8 cellular contexts compared by ENCODE assay signal in the genomic region with DNA sequence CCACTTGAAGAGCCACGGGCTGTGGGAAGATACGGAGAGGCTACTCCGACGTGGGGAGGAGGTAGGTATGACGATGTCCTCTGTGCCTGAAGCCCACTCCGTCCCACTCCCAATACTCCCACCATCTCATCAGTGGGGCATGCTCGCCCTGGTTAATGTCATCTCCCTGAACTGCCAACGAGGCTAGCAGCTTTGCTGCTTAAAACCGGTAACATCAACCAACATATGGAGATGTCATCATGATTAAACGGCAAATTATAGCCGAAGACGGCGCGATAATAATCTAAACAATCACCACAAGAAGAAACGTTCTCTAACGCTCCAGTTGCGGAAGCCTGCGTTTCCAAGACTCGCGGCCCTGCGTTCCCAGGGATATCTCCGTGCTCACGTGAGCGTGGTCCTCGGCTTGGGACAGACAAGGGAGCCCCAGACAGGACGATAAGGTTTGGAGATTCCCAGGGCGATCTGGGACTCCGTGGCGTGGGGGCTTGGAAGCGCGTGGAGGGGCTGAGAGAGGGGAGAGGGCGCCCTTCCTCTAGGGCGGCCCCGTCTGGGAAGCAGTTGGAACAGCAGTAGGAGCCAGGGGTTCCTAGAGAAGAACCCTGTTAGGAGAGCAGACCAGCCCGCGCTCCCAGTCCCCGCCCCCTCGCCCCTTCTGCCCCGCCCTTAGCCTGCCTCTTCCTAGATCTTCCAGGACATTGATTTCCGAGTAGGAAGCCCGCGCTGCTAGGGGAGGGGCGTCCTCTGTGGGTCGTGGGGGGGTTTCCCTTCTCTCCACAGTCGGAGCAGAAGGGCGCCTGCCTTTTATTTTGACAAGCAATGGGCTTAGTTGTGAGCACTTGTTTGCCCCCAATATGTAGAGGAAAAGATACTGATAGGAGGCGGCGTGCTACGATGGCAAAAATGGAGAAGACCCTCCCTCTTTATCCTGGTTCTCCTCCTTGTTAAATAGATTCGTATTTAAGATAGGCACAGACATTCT. TPM values are rescaled to one million over a fixed set of nuclear protein-coding genes. Genes with fewer than 3 reads are reported as not detected.
DNase-seq lines count a peak whose midpoint lies in the region; ATAC-seq, FAIRE-seq and TF ChIP-seq lines count a peak whose summit lies in the region.

No MANE protein-coding gene starts in this region.

- CTCF ChIA-PET in activated naive CD4-positive, alpha-beta T cell treated with anti-CD3 and anti-CD28 coated beads, Interleukin-2, amount 10 ng/mL, durations not matched to agents 7 days and 5 days (lab: Charles Lee), result interaction anchor here (1.2 to 3.2 kb wide), 4 partner anchors 8 to 525 kb away, joined by 4 to 10 read pairs (median 10); a partner anchor contains a TSS
- CTCF ChIA-PET in HepG2 (lab: Yijun Ruan, JAX; ENCODE audit: low intra/inter-chr PET ratio, low total read pairs), result no interaction called here

- H3K9me3 Mint-ChIP-seq in activated naive CD4-positive, alpha-beta T cell treated with anti-CD3 and anti-CD28 coated beads, Interleukin-2, amount 10 ng/mL, durations not matched to agents 7 days and 5 days, result peaks cover 7% of the 10 kb centered on the region

- H3K36me3 Mint-ChIP-seq in activated naive CD4-positive, alpha-beta T cell treated with anti-CD3 and anti-CD28 coated beads, Interleukin-2, amount 10 ng/mL, durations not matched to agents 7 days and 5 days, result peaks cover 44% of the 10 kb centered on the region

- H3K4me1 Mint-ChIP-seq in activated naive CD4-positive, alpha-beta T cell treated with anti-CD3 and anti-CD28 coated beads, Interleukin-2, amount 10 ng/mL, durations not matched to agents 7 days and 5 days, result peaks cover 74% of the 10 kb centered on the region

- no peaks in the 10 kb centered on the region for H3K79me2 ChIP-seq in HepG2 (ENCODE audit: insufficient read depth, low read length)

- peak; percentile 30 for TF ChIP-seq CTCF in choroid plexus epithelial cell (conservative IDR thresholded peaks at IDR 0.05; ENCODE audit: low read depth, low read length)
- peak; percentile 54 for TF ChIP-seq CTCF in HepG2 (CRISPR knock-in tag; IDR thresholded peaks at IDR 0.05)

- H3K27ac ChIP-seq in HepG2 (ENCODE audit: extremely low read length, insufficient read depth, low read length), result no peak overlapping the region

- intact Hi-C loops in HepG2 (cut with micrococcal nuclease; ENCODE audit: unreplicated experiment), result no loop called here

- no peak for TF ChIP-seq RAD21 in HepG2 (CRISPR knock-in tag; IDR thresholded peaks at IDR 0.05)

- H3K4me2 ChIP-seq in HepG2 (ENCODE audit: low read depth, low read length), result peak overlapping the region; percentile 93

- H3K36me3 ChIP-seq in HepG2 (replicated peaks in 1 of 2; ENCODE audit: control insufficient read depth in 1 of 2, insufficient read depth in 2 of 2, low read length in 2 of 2), result no peaks in the 10 kb centered on the region

- in situ Hi-C loops in HepG2 (cut with HindIII; ENCODE audit: extremely low pct_ligation_motif_present, low pct_unique_long_range_greater_than_20kb), result no loop called here

- peak; percentile 59 for DNase-seq in activated naive CD4-positive, alpha-beta T cell treated with anti-CD3 and anti-CD28 coated beads, Interleukin-2, amount 10 ng/mL, durations not matched to agents 7 days and 5 days
- DNase-seq in activated naive CD4-positive, alpha-beta T cell (lab: John Stamatoyannopoulos, UW), result no peak
- DNase-seq in OCI-M1 (lab: John Stamatoyannopoulos, UW) (peak; percentile 26), choroid plexus epithelial cell (ENCODE audit: low read depth) (no peak), HepG2 (ENCODE audit: low spot score) (peak; percentile 39), superior temporal gyrus (ENCODE audit: extremely low spot score) (peak; percentile 24)

- no peak for TF ChIP-seq POLR2A in HepG2 (IDR thresholded peaks at IDR 0.05; ENCODE audit: insufficient read depth in 1 of 2, low read depth in 2 of 2, low read length in 2 of 2)

- H3K9me3 ChIP-seq in HepG2 (ENCODE audit: low read length), result no peaks in the 10 kb centered on the region

- H3K27ac Mint-ChIP-seq in activated naive CD4-positive, alpha-beta T cell treated with anti-CD3 and anti-CD28 coated beads, Interleukin-2, amount 10 ng/mL, durations not matched to agents 7 days and 5 days, result peak overlapping the region; percentile 73

- TF ChIP-seq EP300 in HepG2 (IDR thresholded peaks at IDR 0.05; ENCODE audit: low read depth in 2 of 2, low read length in 2 of 2) (no peak), HepG2 (CRISPR knock-in tag; IDR thresholded peaks at IDR 0.05; ENCODE audit: borderline replicate concordance) (no peak)

- BruUV-seq in HepG2 (replicated peaks; lab: Mats Ljungman, UMichigan), result no TSS peak

- peaks cover 11 to 87% of the 10 kb centered on the region in 2 experiments for H3K27me3 ChIP-seq in HepG2 (ENCODE audit: control insufficient read depth in 1 of 2, insufficient read depth in 2 of 2, low read length in 2 of 2)

- no peak overlapping the region; the same call in 1 of the 2 replicates for H3K9ac ChIP-seq in HepG2 (ENCODE audit: insufficient read depth, low read depth, low read length)

- H3K27me3 Mint-ChIP-seq in activated naive CD4-positive, alpha-beta T cell treated with anti-CD3 and anti-CD28 coated beads, Interleukin-2, amount 10 ng/mL, durations not matched to agents 7 days and 5 days, result peaks cover 100% of the 10 kb centered on the region

- H4K20me1 ChIP-seq in HepG2 (ENCODE audit: insufficient read depth, low read length), result no peaks in the 10 kb centered on the region

- POLR2A ChIA-PET in HepG2 (lab: Yijun Ruan, JAX), result no interaction called here

- 37% methylated on average over 45 of the region's 50 CpGs for WGBS in HepG2 (ENCODE audit: low lambda C conversion rate)

- H3K4me3 ChIP-seq in choroid plexus epithelial cell (ENCODE audit: low read depth, low read length), result peak overlapping the region; percentile 70
- H3K4me3 ChIP-seq in HepG2 (replicated peaks in 1 of 3; ENCODE audit: insufficient read depth in 1 of 3, low read depth in 2 of 3, low read length in 3 of 3), result peak overlapping the region; percentile 75 to 99 (median 85)

- H3K4me3 Mint-ChIP-seq in activated naive CD4-positive, alpha-beta T cell treated with anti-CD3 and anti-CD28 coated beads, Interleukin-2, amount 10 ng/mL, durations not matched to agents 7 days and 5 days, result peak overlapping the region; percentile 93

- ATAC-seq in HepG2 (peak; percentile 85), HG02981 (IDR thresholded peaks at IDR 0.05; ENCODE audit: unreplicated experiment) (no peak), HG03159 (IDR thresholded peaks at IDR 0.05; ENCODE audit: unreplicated experiment) (no peak)

- H3K4me1 ChIP-seq in HepG2 (ENCODE audit: insufficient read depth, low read length), result peaks cover 14% of the 10 kb centered on the region

- peak overlapping the region; percentile 74 for H2AFZ ChIP-seq in HepG2 (ENCODE audit: low read length)

- FAIRE-seq in HepG2 (lab: Jason Lieb, UNC), result no peak

TF ChIP-seq in HepG2, 621 proteins besides CTCF, POLR2A, EP300 and RAD21 (continues in another document):
- TF ChIP-seq TBX2 (CRISPR knock-in tag; IDR thresholded peaks at IDR 0.05; ENCODE audit: borderline replicate concordance) (no peak), JUNB (CRISPR knock-in tag; IDR thresholded peaks at IDR 0.05; ENCODE audit: borderline replicate concordance) (no peak), MEIS2 (CRISPR knock-in tag; IDR thresholded peaks at IDR 0.05) (no peak), ZNF83 (CRISPR knock-in tag; IDR thresholded peaks at IDR 0.05; ENCODE audit: borderline replicate concordance) (no peak), ZFP41 (CRISPR knock-in tag; IDR thresholded peaks at IDR 0.05; ENCODE audit: borderline replicate concordance) (no peak), ZNF850 (CRISPR knock-in tag; conservative IDR thresholded peaks at IDR 0.05) (no peak), KAT2B (IDR thresholded peaks at IDR 0.05; ENCODE audit: borderline replicate concordance, low read depth, low read length) (no peak), ZSCAN31 (CRISPR knock-in tag; IDR thresholded peaks at IDR 0.05; ENCODE audit: low read depth) (0 out of 2 replicates have a peak, but pooled peaks have one; percentile 6), EZH2 (conservative IDR thresholded peaks at IDR 0.05; ENCODE audit: low read depth, low read length) (0 out of 2 replicates have a peak, but pooled peaks have one; percentile 65), ZNF788 (CRISPR knock-in tag; IDR thresholded peaks at IDR 0.05; ENCODE audit: borderline replicate concordance) (no peak), ZBTB7B (CRISPR knock-in tag; IDR thresholded peaks at IDR 0.05) (0 out of 2 replicates have a peak, but pooled peaks have one; percentile 17)
- TF ChIP-seq, protein P1, sequence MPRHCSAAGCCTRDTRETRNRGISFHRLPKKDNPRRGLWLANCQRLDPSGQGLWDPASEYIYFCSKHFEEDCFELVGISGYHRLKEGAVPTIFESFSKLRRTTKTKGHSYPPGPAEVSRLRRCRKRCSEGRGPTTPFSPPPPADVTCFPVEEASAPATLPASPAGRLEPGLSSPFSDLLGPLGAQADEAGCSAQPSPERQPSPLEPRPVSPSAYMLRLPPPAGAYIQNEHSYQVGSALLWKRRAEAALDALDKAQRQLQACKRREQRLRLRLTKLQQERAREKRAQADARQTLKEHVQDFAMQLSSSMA (CRISPR knock-in tag; IDR thresholded peaks at IDR 0.05), result no peak

RNA-seq across cellular contexts. Expression of a gene that starts 10.7 kb away (rescaled TPM):
- not detected in 2 replicates for total RNA-seq in HepG2 (2016; rRNA removed; fragmentation: Illumina TruSeq; extraction: Trizol)
- not detected in 2 replicates for total RNA-seq in HepG2 (2016; cell fraction: cytosol; rRNA removed; fragmentation: Illumina TruSeq; extraction: Trizol; ENCODE audit: low read depth)
- total RNA-seq in HepG2 (2016; cell fraction: insoluble cytoplasmic fraction; rRNA removed; fragmentation: Illumina TruSeq; extraction: Trizol), result not detected in 2 replicates
- 0.24 TPM in 1 of 2 replicates, not detected in the other for total RNA-seq in HepG2 (2016; cell fraction: membrane; rRNA removed; fragmentation: Illumina TruSeq; extraction: Trizol)
- total RNA-seq in HepG2 (2016; cell fraction: nucleus; rRNA removed; fragmentation: Illumina TruSeq; extraction: Trizol), result not detected in 2 replicates
- polyA plus RNA-seq in HepG2 (2011; rRNA removed), result 0.04 and 0.11 TPM in 2 replicates
- polyA plus RNA-seq in HepG2 (2011; cell fraction: cytosol; rRNA removed), result 0.12 and 0.18 TPM in 2 replicates
- 0.14 TPM in 1 of 2 replicates, not detected in the other for polyA plus RNA-seq in HepG2 (2011; cell fraction: nucleus; rRNA removed)
- polyA plus RNA-seq in HepG2 (2012), result 0.08 and 0.30 TPM in 2 replicates
- not detected in 2 replicates for polyA plus RNA-seq in HepG2 (2016; cell fraction: cytosol; fragmentation: Illumina TruSeq; extraction: Trizol; ENCODE audit: low read depth)
- not detected in 2 replicates for polyA plus RNA-seq in HepG2 (2016; cell fraction: insoluble cytoplasmic fraction; fragmentation: Illumina TruSeq; extraction: Trizol; ENCODE audit: low read depth)
- polyA plus RNA-seq in HepG2 (2016; cell fraction: membrane; fragmentation: Illumina TruSeq; extraction: Trizol; ENCODE audit: low read depth), result 0.13 TPM in 1 of 2 replicates, not detected in the other
- not detected in 2 replicates for polyA plus RNA-seq in HepG2 (2016; cell fraction: nucleus; fragmentation: Illumina TruSeq; extraction: Trizol; ENCODE audit: insufficient read depth, low read depth)
- polyA minus RNA-seq in HepG2 (2011; rRNA and poly(A)+ RNA removed; ENCODE audit: low replicate concordance), result not detected in 2 replicates
- polyA minus RNA-seq in HepG2 (2011; cell fraction: cytosol; rRNA and poly(A)+ RNA removed), result not detected in 2 replicates
- not detected in 2 replicates for polyA minus RNA-seq in HepG2 (2011; cell fraction: nucleus; rRNA and poly(A)+ RNA removed)

Comparison
In these comparisons a context has a peak if more than half of its experiments do, and no peak if none do; other contexts are left out.
1. DNase-seq: peak in activated naive CD4-positive, alpha-beta T cell treated with anti-CD3 and anti-CD28 coated beads, Interleukin-2, amount 10 ng/mL, durations not matched to agents 7 days and 5 days (single experiment), OCI-M1 (single experiment), HepG2 (single experiment) and superior temporal gyrus (single experiment); none in activated naive CD4-positive, alpha-beta T cell (0 of 4) and choroid plexus epithelial cell (single experiment).